In the genomic region with DNA sequence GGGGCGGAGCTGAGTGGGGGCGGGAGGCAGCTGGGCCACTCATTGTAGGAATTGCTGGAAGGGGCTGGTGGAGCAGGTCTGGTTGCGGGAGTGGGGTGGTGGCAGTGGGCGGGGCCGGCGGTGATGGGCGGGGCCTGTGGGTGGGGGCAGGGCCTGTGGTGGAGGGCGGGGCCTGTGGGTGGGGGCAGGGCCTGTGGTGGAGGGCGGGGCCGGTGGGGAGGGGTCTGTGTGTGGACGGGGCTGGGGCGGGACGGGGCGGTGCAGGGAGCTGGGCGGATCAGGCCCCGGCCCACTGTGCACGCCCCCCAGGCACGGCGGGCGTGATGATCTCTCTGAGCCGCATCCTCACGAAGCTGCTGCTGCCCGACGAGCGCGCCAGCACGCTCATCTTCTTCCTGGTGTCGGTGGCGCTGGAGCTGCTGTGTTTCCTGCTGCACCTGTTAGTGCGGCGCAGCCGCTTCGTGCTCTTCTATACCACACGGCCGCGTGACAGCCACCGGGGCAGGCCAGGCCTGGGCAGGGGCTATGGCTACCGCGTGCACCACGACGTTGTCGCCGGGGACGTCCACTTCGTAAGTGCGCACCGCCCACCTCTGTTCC, we compare ENCODE assay signal across 8 cellular contexts. TPM values are rescaled to one million over a fixed set of nuclear protein-coding genes. Genes with fewer than 3 reads are reported as not detected.
DNase-seq lines count a peak whose midpoint lies in the region.

No MANE protein-coding gene starts in this region.

- no CpG with 5 or more reads among the region's 47 CpGs for WGBS in iPS DF 6.9 (ENCODE audit: insufficient coverage, insufficient read length)

- peak overlapping the region; percentile 70 to 90 (median 85) for H3K4me2 ChIP-seq in BLaER1 treated with 17β-estradiol and CSF1 and Interleukin-3, amounts not matched to agents 10 nM and 100 nM

- peaks cover 0 to 43% (median 8%) of the 10 kb centered on the region in 11 experiments; a peak in 9 of 22 replicates for H4K20me1 ChIP-seq in BLaER1 treated with 17β-estradiol and CSF1 and Interleukin-3, amounts not matched to agents 10 nM and 100 nM

- 0 out of 22 replicates have a peak overlapping the region, but pooled peaks of 1 of the 11 experiments have one; percentile 13 for H3K27ac ChIP-seq in BLaER1 treated with 17β-estradiol and CSF1 and Interleukin-3, amounts not matched to agents 10 nM and 100 nM
- H3K27ac ChIP-seq in HUES6 (ENCODE audit: low read depth, low read length) (no peak overlapping the region), iPS DF 6.9 (ENCODE audit: low read length) (no peak overlapping the region)

- H3K27me3 ChIP-seq in BLaER1 treated with 17β-estradiol and CSF1 and Interleukin-3, amounts not matched to agents 10 nM and 100 nM = peaks cover 0 to 14% (median 0%) of the 10 kb centered on the region in 11 experiments; a peak in 4 of 22 replicates
- H3K27me3 ChIP-seq in HUES6 (ENCODE audit: control insufficient read depth, insufficient read depth, low read length) = peaks cover 13% of the 10 kb centered on the region
- no peaks in the 10 kb centered on the region for H3K27me3 ChIP-seq in iPS DF 6.9 (ENCODE audit: control insufficient read depth, insufficient read depth, low read length)

- H3K9me3 ChIP-seq in BLaER1 treated with 17β-estradiol and CSF1 and Interleukin-3, amounts not matched to agents 10 nM and 100 nM (replicated peaks in 1 of 11) = peaks cover 0 to 11% (median 0%) of the 10 kb centered on the region in 11 experiments; a peak in 2 of 22 replicates
- H3K9me3 ChIP-seq in HUES6 (ENCODE audit: control insufficient read depth, insufficient read depth, low read depth, low read length) (no peaks in the 10 kb centered on the region; the same call in 1 of the 2 replicates), iPS DF 6.9 (ENCODE audit: control insufficient read depth, insufficient read depth, low read length) (no peaks in the 10 kb centered on the region)

- H3K9ac ChIP-seq in BLaER1 treated with 17β-estradiol and CSF1 and Interleukin-3, amounts not matched to agents 10 nM and 100 nM = peak overlapping the region in 4 of 11 experiments; percentile 31 to 46 (median 34); a peak in 1 of 22 replicates
- H3K9ac ChIP-seq in HUES6 (ENCODE audit: low read length) = no peak overlapping the region

- H3K4me3 ChIP-seq in BLaER1 treated with 17β-estradiol and CSF1 and Interleukin-3, amounts not matched to agents 10 nM and 100 nM = peak overlapping the region in 6 of 10 experiments; percentile 28 to 44 (median 38); a peak in 6 of 20 replicates
- H3K4me3 ChIP-seq in HUES6 (ENCODE audit: low read depth, low read length) (peak overlapping the region; percentile 50), iPS DF 6.9 (ENCODE audit: low read length) (peak overlapping the region; percentile 10; the same call in 1 of the 2 replicates)

- peaks cover 0 to 11% (median 0%) of the 10 kb centered on the region in 11 experiments; a peak in 5 of 22 replicates for H3K36me3 ChIP-seq in BLaER1 treated with 17β-estradiol and CSF1 and Interleukin-3, amounts not matched to agents 10 nM and 100 nM
- H3K36me3 ChIP-seq in HUES6 (ENCODE audit: control insufficient read depth, insufficient read depth, low read length) (peaks cover 4% of the 10 kb centered on the region), iPS DF 6.9 (ENCODE audit: control insufficient read depth, insufficient read depth, low read length) (no peaks in the 10 kb centered on the region)

- peak; percentile 79 for DNase-seq in activated CD8-positive, alpha-beta memory T cell treated with anti-CD3 and anti-CD28 coated beads for 24 hours
- DNase-seq in iPS DF 6.9 (ENCODE audit: low read depth, low spot score) = no peak
- DNase-seq in stimulated activated CD8-positive, alpha-beta memory T cell treated with anti-CD3 and anti-CD28 coated beads, Interleukin-4, amount 100 ng/mL, for 1 hour (ENCODE audit: low read depth in 2 of 2, low spot score in 1 of 2) = peak; percentile 23 to 55
- no peak for DNase-seq in mesenteric fat pad (ENCODE audit: low spot score)
- no peak for DNase-seq in occipital lobe (lab: John Stamatoyannopoulos, UW)
- no peak for DNase-seq in A172 (ENCODE audit: low spot score)

- H3K4me1 ChIP-seq in BLaER1 treated with 17β-estradiol and CSF1 and Interleukin-3, amounts not matched to agents 10 nM and 100 nM = peaks cover 7 to 22% (median 19%) of the 10 kb centered on the region in 10 experiments; a peak in 18 of 20 replicates
- H3K4me1 ChIP-seq in HUES6 (ENCODE audit: control insufficient read depth, insufficient read depth, low read length) = peaks cover 10% of the 10 kb centered on the region; the same call in 1 of the 2 replicates
- H3K4me1 ChIP-seq in iPS DF 6.9 (ENCODE audit: control insufficient read depth, insufficient read depth, low read length) = peaks cover 5% of the 10 kb centered on the region; the same call in 1 of the 2 replicates

RNA-seq across cellular contexts. Expression of gene SLC29A4, which starts 14.0 kb away (rescaled TPM):
- total RNA-seq in mesenteric fat pad = 38.2 TPM
- 16.1 TPM for total RNA-seq in occipital lobe
- 20.9 and 23.1 TPM in 2 replicates for total RNA-seq in A172 (2014; rRNA removed; shearing (Covaris generic))

Comparison
In these comparisons a context has a peak if more than half of its experiments do, and no peak if none do; other contexts are left out.
1. DNase-seq: peak in activated CD8-positive, alpha-beta memory T cell treated with anti-CD3 and anti-CD28 coated beads for 24 hours (single experiment) and stimulated activated CD8-positive, alpha-beta memory T cell treated with anti-CD3 and anti-CD28 coated beads, Interleukin-4, amount 100 ng/mL, for 1 hour (2 of 2); none in iPS DF 6.9 (single experiment), mesenteric fat pad (single experiment), occipital lobe (single experiment) and A172 (single experiment).
2. Peak in every context shown above with its lines, with median percentiles within 50 percentile points of each other: H3K4me3 ChIP-seq.